In the genomic region with DNA sequence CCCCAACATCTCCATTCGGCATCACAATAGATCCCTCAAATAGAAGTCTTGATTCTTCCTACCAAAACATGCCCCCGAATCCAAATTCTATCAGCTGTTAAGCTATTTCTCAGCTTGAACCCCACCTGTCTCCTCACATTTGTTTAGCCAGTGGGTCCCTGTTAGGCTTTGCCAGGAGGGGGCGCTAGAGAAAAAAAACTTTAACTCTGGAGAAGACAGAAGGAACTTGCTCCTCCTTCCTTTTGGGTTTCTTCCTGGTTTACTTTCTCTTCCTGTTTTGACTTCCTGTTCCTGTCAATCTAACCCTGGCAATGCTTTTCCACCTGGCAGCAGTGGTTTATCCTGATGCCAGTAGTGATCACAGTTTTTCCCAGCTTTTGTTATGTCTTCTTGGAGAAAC, we compare ENCODE assay signal across 8 cellular contexts.
DNase-seq lines count a peak whose midpoint lies in the region; ATAC-seq, FAIRE-seq and TF ChIP-seq lines count a peak whose summit lies in the region.

No MANE protein-coding gene starts in this region.

- H3K9me3 Mint-ChIP-seq in chondrocyte (ENCODE audit: low read depth): no peaks in the 10 kb centered on the region

- H3K27ac ChIP-seq in pancreas: no peak overlapping the region

- H3K27me3 Mint-ChIP-seq in chondrocyte (ENCODE audit: low read depth): peaks cover under 1% of the 10 kb centered on the region

- WGBS in pancreas, 2 donors: 53 to 57% methylated on average over 3 of the region's 3 CpGs

- no peak for DNase-seq in AG09319 (ENCODE audit: extremely low read depth, low read depth)
- DNase-seq in GM12891 (ENCODE audit: insufficient read length, low spot score): no peak
- DNase-seq in NOMO-1 treated with DMSO at 0.1 percent for 48 hours (lab: John Stamatoyannopoulos, UW; ENCODE audit: unreplicated experiment): peak; percentile 58
- no peak for DNase-seq in chondrocyte (ENCODE audit: low spot score)
- peak in 1 of 6 donors; percentile 16 for DNase-seq in pancreas
- no peak for DNase-seq in NCI-H1105 treated with DMSO at 0.1 percent for 48 hours (lab: John Stamatoyannopoulos, UW)

- H3K36me3 ChIP-seq in pancreas: no peaks in the 10 kb centered on the region

- ATAC-seq in pancreas (peak in 2 of 4 donors; percentile 26 to 49), GM18909 (IDR thresholded peaks at IDR 0.05; ENCODE audit: poor library complexity, unreplicated experiment) (no peak), HG02973 (IDR thresholded peaks at IDR 0.05; ENCODE audit: unreplicated experiment) (no peak)

- no peaks in the 10 kb centered on the region for H3K9me3 ChIP-seq in pancreas

- no peak for TF ChIP-seq POLR2A in GM12891 (IDR thresholded peaks at IDR 0.05; ENCODE audit: low read depth, low read length)

- no peak for FAIRE-seq in GM12891 (lab: Jason Lieb, UNC)
- no peak for FAIRE-seq in pancreas (lab: Jason Lieb, UNC)

- no peak overlapping the region for H3K4me3 Mint-ChIP-seq in chondrocyte (ENCODE audit: unreplicated experiment)

- no peaks in the 10 kb centered on the region for H3K4me1 Mint-ChIP-seq in chondrocyte (ENCODE audit: low read depth)

- no peak overlapping the region for H3K4me3 ChIP-seq in pancreas

- no peaks in the 10 kb centered on the region for H3K4me1 ChIP-seq in pancreas

- TF ChIP-seq CTCF in AG09319 (IDR thresholded peaks at IDR 0.05; ENCODE audit: low read depth, low read length): peak; percentile 35
- TF ChIP-seq CTCF in chondrocyte (IDR thresholded peaks at IDR 0.05): peak; percentile 47
- TF ChIP-seq CTCF in pancreas (IDR thresholded peaks at IDR 0.05): peak in 3 of 4 donors; percentile 8 to 26 (median 14)

- intact Hi-C loops in pancreas (cut with DNase I): no loop called here

- H3K27ac Mint-ChIP-seq in chondrocyte (ENCODE audit: unreplicated experiment): no peak overlapping the region

- H3K27me3 ChIP-seq in pancreas: no peaks in the 10 kb centered on the region

- H3K36me3 Mint-ChIP-seq in chondrocyte (ENCODE audit: low read depth): no peaks in the 10 kb centered on the region

TF ChIP-seq in GM12891, 5 proteins besides CTCF, POLR2A, EP300 and RAD21:
- no peak for TF ChIP-seq TAF1 (IDR thresholded peaks at IDR 0.05; ENCODE audit: low read depth, low read length)
- TF ChIP-seq POLR2AphosphoS5 (IDR thresholded peaks at IDR 0.05; ENCODE audit: low read depth, low read length): no peak
- peak; percentile 54 for TF ChIP-seq SPI1 (IDR thresholded peaks at IDR 0.05; ENCODE audit: low read depth, low read length)
